1 cellular context compared by ENCODE assay signal in the genomic region with DNA sequence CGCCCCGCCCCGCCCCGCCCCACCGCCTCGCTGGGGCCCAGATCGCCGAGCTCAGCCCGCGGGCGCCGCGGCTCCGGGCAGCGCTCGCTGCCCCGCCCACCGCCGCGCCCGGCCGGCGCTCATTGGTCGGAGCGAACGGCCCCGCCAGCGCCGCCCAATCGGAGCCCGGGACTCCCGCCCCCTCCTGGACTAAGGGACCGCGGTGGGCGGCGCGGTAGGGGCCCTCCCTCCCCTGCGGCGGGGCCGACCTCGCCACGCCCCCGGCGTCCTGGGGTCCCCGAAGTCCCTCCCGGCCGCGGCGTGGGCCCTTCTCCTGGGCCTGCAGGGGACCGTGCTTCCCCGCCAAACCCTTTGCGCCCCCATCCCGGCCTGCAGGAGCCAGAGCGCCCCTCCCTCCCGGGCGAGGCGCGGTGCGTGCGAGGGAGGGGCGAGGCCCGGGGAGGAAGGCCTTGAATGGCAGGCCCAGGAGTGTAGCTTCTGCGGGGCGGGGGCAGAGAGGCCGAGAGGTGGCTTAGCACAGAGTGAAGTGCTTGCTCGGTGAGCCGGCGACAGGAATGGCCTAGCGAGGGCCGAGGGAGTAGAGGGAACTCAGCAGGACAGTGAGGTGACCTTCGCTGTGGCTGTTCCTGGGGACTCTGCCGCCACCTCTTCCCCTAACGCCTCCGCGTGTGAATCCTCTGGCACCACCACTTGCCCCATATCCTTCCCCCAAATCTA.
TF ChIP-seq lines count a peak whose summit lies in the region.

A gene (minus strand): TSS at position 51 of the 717 bp plus-strand sequence. CDS start 7,366 bp downstream, outside the sequence.

TF ChIP-seq in HepG2, 621 proteins besides CTCF, POLR2A, EP300 and RAD21 (continued from another document and continues in another):
- TF ChIP-seq, protein P1, sequence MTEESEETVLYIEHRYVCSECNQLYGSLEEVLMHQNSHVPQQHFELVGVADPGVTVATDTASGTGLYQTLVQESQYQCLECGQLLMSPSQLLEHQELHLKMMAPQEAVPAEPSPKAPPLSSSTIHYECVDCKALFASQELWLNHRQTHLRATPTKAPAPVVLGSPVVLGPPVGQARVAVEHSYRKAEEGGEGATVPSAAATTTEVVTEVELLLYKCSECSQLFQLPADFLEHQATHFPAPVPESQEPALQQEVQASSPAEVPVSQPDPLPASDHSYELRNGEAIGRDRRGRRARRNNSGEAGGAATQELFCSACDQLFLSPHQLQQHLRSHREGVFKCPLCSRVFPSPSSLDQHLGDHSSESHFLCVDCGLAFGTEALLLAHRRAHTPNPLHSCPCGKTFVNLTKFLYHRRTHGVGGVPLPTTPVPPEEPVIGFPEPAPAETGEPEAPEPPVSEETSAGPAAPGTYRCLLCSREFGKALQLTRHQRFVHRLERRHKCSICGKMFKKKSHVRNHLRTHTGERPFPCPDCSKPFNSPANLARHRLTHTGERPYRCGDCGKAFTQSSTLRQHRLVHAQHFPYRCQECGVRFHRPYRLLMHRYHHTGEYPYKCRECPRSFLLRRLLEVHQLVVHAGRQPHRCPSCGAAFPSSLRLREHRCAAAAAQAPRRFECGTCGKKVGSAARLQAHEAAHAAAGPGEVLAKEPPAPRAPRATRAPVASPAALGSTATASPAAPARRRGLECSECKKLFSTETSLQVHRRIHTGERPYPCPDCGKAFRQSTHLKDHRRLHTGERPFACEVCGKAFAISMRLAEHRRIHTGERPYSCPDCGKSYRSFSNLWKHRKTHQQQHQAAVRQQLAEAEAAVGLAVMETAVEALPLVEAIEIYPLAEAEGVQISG (CRISPR knock-in tag; IDR thresholded peaks at IDR 0.05): peak; percentile 58
- TF ChIP-seq KDM5B (CRISPR knock-in tag; IDR thresholded peaks at IDR 0.05; ENCODE audit: borderline replicate concordance) (peak; percentile 71), SMC3 (IDR thresholded peaks at IDR 0.05; ENCODE audit: low read length) (no peak), TSC22D2 (CRISPR knock-in tag; IDR thresholded peaks at IDR 0.05; ENCODE audit: borderline replicate concordance) (no peak), IRF2 (CRISPR knock-in tag; IDR thresholded peaks at IDR 0.05) (0 out of 2 replicates have a peak, but pooled peaks have one; percentile 20), HNRNPK (IDR thresholded peaks at IDR 0.05; ENCODE audit: low read depth, low read length, poor library complexity, severe bottlenecking) (peak; percentile 28), ZNF746 (CRISPR knock-in tag; IDR thresholded peaks at IDR 0.05) (no peak), GZF1 (CRISPR knock-in tag; IDR thresholded peaks at IDR 0.05) (no peak), ZNF256 (CRISPR knock-in tag; conservative IDR thresholded peaks at IDR 0.05) (no peak), ZNF761 (CRISPR knock-in tag; conservative IDR thresholded peaks at IDR 0.05) (no peak), ZMYM3 (CRISPR knock-in tag; IDR thresholded peaks at IDR 0.05) (peak; percentile 43; the same call in 1 of the 2 replicates), ETV5 (CRISPR knock-in tag; IDR thresholded peaks at IDR 0.05; ENCODE audit: borderline replicate concordance) (no peak), NFKB2 (CRISPR knock-in tag; IDR thresholded peaks at IDR 0.05; ENCODE audit: borderline replicate concordance) (peak; percentile 77; the same call in 1 of the 2 replicates), ZZZ3 (CRISPR knock-in tag; IDR thresholded peaks at IDR 0.05; ENCODE audit: borderline replicate concordance) (0 out of 2 replicates have a peak, but pooled peaks have one; percentile 67), ZNF3 (CRISPR knock-in tag; IDR thresholded peaks at IDR 0.05) (no peak), FOXM1 (CRISPR knock-in tag; IDR thresholded peaks at IDR 0.05) (no peak), TCF7 (IDR thresholded peaks at IDR 0.05; ENCODE audit: low read depth) (no peak), ZMYM4 (CRISPR knock-in tag; IDR thresholded peaks at IDR 0.05) (peak; percentile 49), ZNF253 (CRISPR knock-in tag; IDR thresholded peaks at IDR 0.05; ENCODE audit: borderline replicate concordance) (peak; percentile 55; the same call in 1 of the 2 replicates), ZNF781 (CRISPR knock-in tag; IDR thresholded peaks at IDR 0.05; ENCODE audit: borderline replicate concordance, not compliant biosample characterization) (peak; percentile 43), ESRRA (CRISPR knock-in tag; IDR thresholded peaks at IDR 0.05; ENCODE audit: low read depth) (no peak), HES4 (CRISPR knock-in tag; IDR thresholded peaks at IDR 0.05; ENCODE audit: borderline replicate concordance) (peak; percentile 28), ZFP36L1 (CRISPR knock-in tag; IDR thresholded peaks at IDR 0.05) (no peak), BRD4 (CRISPR knock-in tag; IDR thresholded peaks at IDR 0.05) (0 out of 2 replicates have a peak, but pooled peaks have one; percentile 37), KDM5A (IDR thresholded peaks at IDR 0.05; ENCODE audit: borderline replicate concordance, low read length) (no peak), HNF4G (IDR thresholded peaks at IDR 0.05; ENCODE audit: borderline replicate concordance, low read depth, low read length) (no peak), HNF4G (CRISPR knock-in tag; IDR thresholded peaks at IDR 0.05; ENCODE audit: borderline replicate concordance, low read depth) (0 out of 2 replicates have a peak, but pooled peaks have one; percentile 31), ZNF350 (CRISPR knock-in tag; IDR thresholded peaks at IDR 0.05; ENCODE audit: borderline replicate concordance, low read depth) (0 out of 2 replicates have a peak, but pooled peaks have one; percentile 59), ZNF326 (CRISPR knock-in tag; IDR thresholded peaks at IDR 0.05; ENCODE audit: borderline replicate concordance) (no peak), DPF2 (CRISPR knock-in tag; IDR thresholded peaks at IDR 0.05; ENCODE audit: borderline replicate concordance, low read depth) (no peak), ZNF274 (CRISPR knock-in tag; IDR thresholded peaks at IDR 0.05) (no peak), CCDC6 (CRISPR knock-in tag; IDR thresholded peaks at IDR 0.05) (no peak), PAF1 (CRISPR knock-in tag; IDR thresholded peaks at IDR 0.05) (no peak), SNAPC2 (CRISPR knock-in tag; IDR thresholded peaks at IDR 0.05) (no peak), SAP130 (CRISPR knock-in tag; IDR thresholded peaks at IDR 0.05; ENCODE audit: low read depth) (peak; percentile 72), SPEN (CRISPR knock-in tag; IDR thresholded peaks at IDR 0.05; ENCODE audit: low read depth) (peak; percentile 53), HCFC1 (IDR thresholded peaks at IDR 0.05; ENCODE audit: low read depth, low read length) (no peak), ZNF12 (CRISPR knock-in tag; IDR thresholded peaks at IDR 0.05) (no peak), ZNF546 (CRISPR knock-in tag; conservative IDR thresholded peaks at IDR 0.05) (0 out of 2 replicates have a peak, but pooled peaks have one; percentile 45)
- TF ChIP-seq, protein P2, sequence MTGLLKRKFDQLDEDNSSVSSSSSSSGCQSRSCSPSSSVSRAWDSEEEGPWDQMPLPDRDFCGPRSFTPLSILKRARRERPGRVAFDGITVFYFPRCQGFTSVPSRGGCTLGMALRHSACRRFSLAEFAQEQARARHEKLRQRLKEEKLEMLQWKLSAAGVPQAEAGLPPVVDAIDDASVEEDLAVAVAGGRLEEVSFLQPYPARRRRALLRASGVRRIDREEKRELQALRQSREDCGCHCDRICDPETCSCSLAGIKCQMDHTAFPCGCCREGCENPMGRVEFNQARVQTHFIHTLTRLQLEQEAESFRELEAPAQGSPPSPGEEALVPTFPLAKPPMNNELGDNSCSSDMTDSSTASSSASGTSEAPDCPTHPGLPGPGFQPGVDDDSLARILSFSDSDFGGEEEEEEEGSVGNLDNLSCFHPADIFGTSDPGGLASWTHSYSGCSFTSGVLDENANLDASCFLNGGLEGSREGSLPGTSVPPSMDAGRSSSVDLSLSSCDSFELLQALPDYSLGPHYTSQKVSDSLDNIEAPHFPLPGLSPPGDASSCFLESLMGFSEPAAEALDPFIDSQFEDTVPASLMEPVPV (CRISPR knock-in tag; IDR thresholded peaks at IDR 0.05): 0 out of 2 replicates have a peak, but pooled peaks have one; percentile 56
- TF ChIP-seq, protein P3, sequence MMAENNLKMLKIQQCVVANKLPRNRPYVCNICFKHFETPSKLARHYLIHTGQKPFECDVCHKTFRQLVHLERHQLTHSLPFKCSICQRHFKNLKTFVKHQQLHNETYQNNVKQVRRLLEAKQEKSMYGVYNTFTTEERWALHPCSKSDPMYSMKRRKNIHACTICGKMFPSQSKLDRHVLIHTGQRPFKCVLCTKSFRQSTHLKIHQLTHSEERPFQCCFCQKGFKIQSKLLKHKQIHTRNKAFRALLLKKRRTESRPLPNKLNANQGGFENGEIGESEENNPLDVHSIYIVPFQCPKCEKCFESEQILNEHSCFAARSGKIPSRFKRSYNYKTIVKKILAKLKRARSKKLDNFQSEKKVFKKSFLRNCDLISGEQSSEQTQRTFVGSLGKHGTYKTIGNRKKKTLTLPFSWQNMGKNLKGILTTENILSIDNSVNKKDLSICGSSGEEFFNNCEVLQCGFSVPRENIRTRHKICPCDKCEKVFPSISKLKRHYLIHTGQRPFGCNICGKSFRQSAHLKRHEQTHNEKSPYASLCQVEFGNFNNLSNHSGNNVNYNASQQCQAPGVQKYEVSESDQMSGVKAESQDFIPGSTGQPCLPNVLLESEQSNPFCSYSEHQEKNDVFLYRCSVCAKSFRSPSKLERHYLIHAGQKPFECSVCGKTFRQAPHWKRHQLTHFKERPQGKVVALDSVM (CRISPR knock-in tag; IDR thresholded peaks at IDR 0.05): peak; percentile 26; the same call in 1 of the 2 replicates
- TF ChIP-seq, protein P4, sequence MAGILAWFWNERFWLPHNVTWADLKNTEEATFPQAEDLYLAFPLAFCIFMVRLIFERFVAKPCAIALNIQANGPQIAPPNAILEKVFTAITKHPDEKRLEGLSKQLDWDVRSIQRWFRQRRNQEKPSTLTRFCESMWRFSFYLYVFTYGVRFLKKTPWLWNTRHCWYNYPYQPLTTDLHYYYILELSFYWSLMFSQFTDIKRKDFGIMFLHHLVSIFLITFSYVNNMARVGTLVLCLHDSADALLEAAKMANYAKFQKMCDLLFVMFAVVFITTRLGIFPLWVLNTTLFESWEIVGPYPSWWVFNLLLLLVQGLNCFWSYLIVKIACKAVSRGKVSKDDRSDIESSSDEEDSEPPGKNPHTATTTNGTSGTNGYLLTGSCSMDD (CRISPR knock-in tag; IDR thresholded peaks at IDR 0.05): no peak
- TF ChIP-seq, protein P5, sequence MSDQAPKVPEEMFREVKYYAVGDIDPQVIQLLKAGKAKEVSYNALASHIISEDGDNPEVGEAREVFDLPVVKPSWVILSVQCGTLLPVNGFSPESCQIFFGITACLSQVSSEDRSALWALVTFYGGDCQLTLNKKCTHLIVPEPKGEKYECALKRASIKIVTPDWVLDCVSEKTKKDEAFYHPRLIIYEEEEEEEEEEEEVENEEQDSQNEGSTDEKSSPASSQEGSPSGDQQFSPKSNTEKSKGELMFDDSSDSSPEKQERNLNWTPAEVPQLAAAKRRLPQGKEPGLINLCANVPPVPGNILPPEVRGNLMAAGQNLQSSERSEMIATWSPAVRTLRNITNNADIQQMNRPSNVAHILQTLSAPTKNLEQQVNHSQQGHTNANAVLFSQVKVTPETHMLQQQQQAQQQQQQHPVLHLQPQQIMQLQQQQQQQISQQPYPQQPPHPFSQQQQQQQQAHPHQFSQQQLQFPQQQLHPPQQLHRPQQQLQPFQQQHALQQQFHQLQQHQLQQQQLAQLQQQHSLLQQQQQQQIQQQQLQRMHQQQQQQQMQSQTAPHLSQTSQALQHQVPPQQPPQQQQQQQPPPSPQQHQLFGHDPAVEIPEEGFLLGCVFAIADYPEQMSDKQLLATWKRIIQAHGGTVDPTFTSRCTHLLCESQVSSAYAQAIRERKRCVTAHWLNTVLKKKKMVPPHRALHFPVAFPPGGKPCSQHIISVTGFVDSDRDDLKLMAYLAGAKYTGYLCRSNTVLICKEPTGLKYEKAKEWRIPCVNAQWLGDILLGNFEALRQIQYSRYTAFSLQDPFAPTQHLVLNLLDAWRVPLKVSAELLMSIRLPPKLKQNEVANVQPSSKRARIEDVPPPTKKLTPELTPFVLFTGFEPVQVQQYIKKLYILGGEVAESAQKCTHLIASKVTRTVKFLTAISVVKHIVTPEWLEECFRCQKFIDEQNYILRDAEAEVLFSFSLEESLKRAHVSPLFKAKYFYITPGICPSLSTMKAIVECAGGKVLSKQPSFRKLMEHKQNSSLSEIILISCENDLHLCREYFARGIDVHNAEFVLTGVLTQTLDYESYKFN (CRISPR knock-in tag; conservative IDR thresholded peaks at IDR 0.05): peak; percentile 41; the same call in 1 of the 2 replicates
- TF ChIP-seq, protein P6, sequence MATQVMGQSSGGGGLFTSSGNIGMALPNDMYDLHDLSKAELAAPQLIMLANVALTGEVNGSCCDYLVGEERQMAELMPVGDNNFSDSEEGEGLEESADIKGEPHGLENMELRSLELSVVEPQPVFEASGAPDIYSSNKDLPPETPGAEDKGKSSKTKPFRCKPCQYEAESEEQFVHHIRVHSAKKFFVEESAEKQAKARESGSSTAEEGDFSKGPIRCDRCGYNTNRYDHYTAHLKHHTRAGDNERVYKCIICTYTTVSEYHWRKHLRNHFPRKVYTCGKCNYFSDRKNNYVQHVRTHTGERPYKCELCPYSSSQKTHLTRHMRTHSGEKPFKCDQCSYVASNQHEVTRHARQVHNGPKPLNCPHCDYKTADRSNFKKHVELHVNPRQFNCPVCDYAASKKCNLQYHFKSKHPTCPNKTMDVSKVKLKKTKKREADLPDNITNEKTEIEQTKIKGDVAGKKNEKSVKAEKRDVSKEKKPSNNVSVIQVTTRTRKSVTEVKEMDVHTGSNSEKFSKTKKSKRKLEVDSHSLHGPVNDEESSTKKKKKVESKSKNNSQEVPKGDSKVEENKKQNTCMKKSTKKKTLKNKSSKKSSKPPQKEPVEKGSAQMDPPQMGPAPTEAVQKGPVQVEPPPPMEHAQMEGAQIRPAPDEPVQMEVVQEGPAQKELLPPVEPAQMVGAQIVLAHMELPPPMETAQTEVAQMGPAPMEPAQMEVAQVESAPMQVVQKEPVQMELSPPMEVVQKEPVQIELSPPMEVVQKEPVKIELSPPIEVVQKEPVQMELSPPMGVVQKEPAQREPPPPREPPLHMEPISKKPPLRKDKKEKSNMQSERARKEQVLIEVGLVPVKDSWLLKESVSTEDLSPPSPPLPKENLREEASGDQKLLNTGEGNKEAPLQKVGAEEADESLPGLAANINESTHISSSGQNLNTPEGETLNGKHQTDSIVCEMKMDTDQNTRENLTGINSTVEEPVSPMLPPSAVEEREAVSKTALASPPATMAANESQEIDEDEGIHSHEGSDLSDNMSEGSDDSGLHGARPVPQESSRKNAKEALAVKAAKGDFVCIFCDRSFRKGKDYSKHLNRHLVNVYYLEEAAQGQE (IDR thresholded peaks at IDR 0.05; ENCODE audit: borderline replicate concordance in 1 of 2, low read depth in 1 of 2, low read length in 2 of 2): no peak
- TF ChIP-seq, protein P7, sequence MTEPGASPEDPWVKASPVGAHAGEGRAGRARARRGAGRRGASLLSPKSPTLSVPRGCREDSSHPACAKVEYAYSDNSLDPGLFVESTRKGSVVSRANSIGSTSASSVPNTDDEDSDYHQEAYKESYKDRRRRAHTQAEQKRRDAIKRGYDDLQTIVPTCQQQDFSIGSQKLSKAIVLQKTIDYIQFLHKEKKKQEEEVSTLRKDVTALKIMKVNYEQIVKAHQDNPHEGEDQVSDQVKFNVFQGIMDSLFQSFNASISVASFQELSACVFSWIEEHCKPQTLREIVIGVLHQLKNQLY (CRISPR knock-in tag; IDR thresholded peaks at IDR 0.05): no peak
- TF ChIP-seq, protein P8, sequence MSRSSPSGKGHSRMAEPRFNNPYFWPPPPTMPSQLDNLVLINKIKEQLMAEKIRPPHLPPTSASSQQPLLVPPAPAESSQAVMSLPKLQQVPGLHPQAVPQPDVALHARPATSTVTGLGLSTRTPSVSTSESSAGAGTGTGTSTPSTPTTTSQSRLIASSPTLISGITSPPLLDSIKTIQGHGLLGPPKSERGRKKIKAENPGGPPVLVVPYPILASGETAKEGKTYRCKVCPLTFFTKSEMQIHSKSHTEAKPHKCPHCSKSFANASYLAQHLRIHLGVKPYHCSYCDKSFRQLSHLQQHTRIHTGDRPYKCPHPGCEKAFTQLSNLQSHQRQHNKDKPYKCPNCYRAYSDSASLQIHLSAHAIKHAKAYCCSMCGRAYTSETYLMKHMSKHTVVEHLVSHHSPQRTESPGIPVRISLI (CRISPR knock-in tag; IDR thresholded peaks at IDR 0.05; ENCODE audit: borderline replicate concordance): no peak
